In the genomic region with DNA sequence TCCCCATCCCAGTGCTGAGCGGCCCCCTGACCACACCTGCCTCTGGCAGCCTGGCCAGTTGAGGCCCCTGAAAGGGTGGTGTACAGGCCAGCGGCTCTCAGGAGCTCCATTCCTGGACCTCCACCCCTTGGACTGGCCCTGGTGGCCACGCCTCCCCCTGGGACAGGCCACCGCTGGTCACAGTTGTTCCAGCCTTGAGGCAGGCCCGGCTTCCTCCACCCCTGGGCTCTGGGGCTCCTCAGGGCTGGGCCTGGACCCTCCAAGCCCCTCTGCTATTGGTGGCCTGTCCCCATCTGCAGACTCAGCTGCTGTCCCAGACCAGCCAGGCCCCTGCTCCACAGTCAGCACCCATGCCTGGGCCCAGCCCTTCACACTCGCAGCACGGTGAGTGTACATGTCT, we compare ENCODE assay signal across 20 cellular contexts.
"Had no signal": no experiment of that assay in that cellular context is flagged by ENCODE, and none has a peak within 500 bp of the region (broad histone marks: within the 10 kb centered on the region; RNA-seq: fewer than 3 reads in every experiment).

No MANE protein-coding gene starts in this region.

- H3K27me3 Mint-ChIP-seq: activated CD8-positive, alpha-beta T cell treated with anti-CD3 and anti-CD28 coated beads for 36 hours had no signal

- H3K9me3 ChIP-seq: ascending aorta, gastrocnemius medialis, heart left ventricle, ovary, sigmoid colon, tibial artery, uterus had no signal

- ATAC-seq: activated CD8-positive, alpha-beta T cell treated with anti-CD3 and anti-CD28 coated beads for 36 hours; activated T-helper 17 cell treated with anti-CD3 and anti-CD28 coated beads, Interleukin-2, amount 50 U/mL, for 72 hours; gastrocnemius medialis; heart left ventricle; naive thymus-derived CD8-positive, alpha-beta T cell; stimulated activated effector memory CD8-positive, alpha-beta T cell treated with anti-CD3 and anti-CD28 coated beads, Interleukin-12 subunit alpha, Interleukin-12 subunit beta, amount 100 ng/mL, for 72 hours had no signal

- H3K4me3 ChIP-seq: ascending aorta, gastrocnemius medialis, heart left ventricle, ovary, sigmoid colon, tibial artery, uterus had no signal

- H3K27me3 ChIP-seq: ascending aorta, ovary, uterus had no signal

- H3K4me1 Mint-ChIP-seq: activated T-helper 17 cell treated with anti-CD3 and anti-CD28 coated beads, Interleukin-2, amount 50 U/mL, for 72 hours; immature natural killer cell; naive thymus-derived CD8-positive, alpha-beta T cell; stimulated activated effector memory CD8-positive, alpha-beta T cell treated with anti-CD3 and anti-CD28 coated beads, Interleukin-12 subunit alpha, Interleukin-12 subunit beta, amount 100 ng/mL, for 72 hours had no signal

- H3K4me1 ChIP-seq: ascending aorta, gastrocnemius medialis, sigmoid colon, tibial artery, uterus had no signal

- H3K36me3 Mint-ChIP-seq: immature natural killer cell; naive thymus-derived CD8-positive, alpha-beta T cell; stimulated activated effector memory CD8-positive, alpha-beta T cell treated with anti-CD3 and anti-CD28 coated beads, Interleukin-12 subunit alpha, Interleukin-12 subunit beta, amount 100 ng/mL, for 72 hours had no signal

- H3K36me3 ChIP-seq: ascending aorta, gastrocnemius medialis, heart left ventricle, ovary, sigmoid colon, tibial artery, uterus had no signal

- H3K27ac ChIP-seq: ascending aorta, gastrocnemius medialis, heart left ventricle, ovary, sigmoid colon, tibial artery, uterus had no signal

- H3K27ac Mint-ChIP-seq: activated CD8-positive, alpha-beta T cell treated with anti-CD3 and anti-CD28 coated beads for 36 hours; activated naive CD4-positive, alpha-beta T cell treated with anti-CD3 and anti-CD28 coated beads for 36 hours; activated T-helper 17 cell treated with anti-CD3 and anti-CD28 coated beads, Interleukin-2, amount 50 U/mL, for 72 hours; immature natural killer cell; naive thymus-derived CD8-positive, alpha-beta T cell; stimulated activated effector memory CD8-positive, alpha-beta T cell treated with anti-CD3 and anti-CD28 coated beads, Interleukin-12 subunit alpha, Interleukin-12 subunit beta, amount 100 ng/mL, for 72 hours had no signal

- DNase-seq: activated CD4-positive, alpha-beta T cell treated with anti-CD3 and anti-CD28 coated beads for 48 hours; activated CD4-positive, CD25-positive, alpha-beta regulatory T cell; activated CD8-positive, alpha-beta T cell treated with anti-CD3 and anti-CD28 coated beads for 36 hours; activated naive CD4-positive, alpha-beta T cell treated with anti-CD3 and anti-CD28 coated beads for 36 hours; activated T-cell treated with anti-CD3 and anti-CD28 coated beads, Interleukin-2, amount 50 U/mL, for 1 hour; effector CD4-positive, alpha-beta T cell; gastrocnemius medialis; immature natural killer cell; sigmoid colon; stimulated activated CD4-positive, alpha-beta T cell treated with anti-CD3 and anti-CD28 coated beads, Interleukin-4, amount 100 ng/mL, for 24 hours; T-helper 1 cell; T-helper 9 cell; uterus had no signal

- H3K9me3 Mint-ChIP-seq: activated CD8-positive, alpha-beta T cell treated with anti-CD3 and anti-CD28 coated beads for 36 hours; activated naive CD4-positive, alpha-beta T cell treated with anti-CD3 and anti-CD28 coated beads for 36 hours; activated T-helper 17 cell treated with anti-CD3 and anti-CD28 coated beads, Interleukin-2, amount 50 U/mL, for 72 hours; immature natural killer cell; naive thymus-derived CD8-positive, alpha-beta T cell; stimulated activated effector memory CD8-positive, alpha-beta T cell treated with anti-CD3 and anti-CD28 coated beads, Interleukin-12 subunit alpha, Interleukin-12 subunit beta, amount 100 ng/mL, for 72 hours had no signal

- H3K4me3 Mint-ChIP-seq: activated CD8-positive, alpha-beta T cell treated with anti-CD3 and anti-CD28 coated beads for 36 hours; activated naive CD4-positive, alpha-beta T cell treated with anti-CD3 and anti-CD28 coated beads for 36 hours; activated T-helper 17 cell treated with anti-CD3 and anti-CD28 coated beads, Interleukin-2, amount 50 U/mL, for 72 hours; immature natural killer cell; naive thymus-derived CD8-positive, alpha-beta T cell; stimulated activated effector memory CD8-positive, alpha-beta T cell treated with anti-CD3 and anti-CD28 coated beads, Interleukin-12 subunit alpha, Interleukin-12 subunit beta, amount 100 ng/mL, for 72 hours had no signal
